1 cellular context compared by ENCODE assay signal in the genomic region with DNA sequence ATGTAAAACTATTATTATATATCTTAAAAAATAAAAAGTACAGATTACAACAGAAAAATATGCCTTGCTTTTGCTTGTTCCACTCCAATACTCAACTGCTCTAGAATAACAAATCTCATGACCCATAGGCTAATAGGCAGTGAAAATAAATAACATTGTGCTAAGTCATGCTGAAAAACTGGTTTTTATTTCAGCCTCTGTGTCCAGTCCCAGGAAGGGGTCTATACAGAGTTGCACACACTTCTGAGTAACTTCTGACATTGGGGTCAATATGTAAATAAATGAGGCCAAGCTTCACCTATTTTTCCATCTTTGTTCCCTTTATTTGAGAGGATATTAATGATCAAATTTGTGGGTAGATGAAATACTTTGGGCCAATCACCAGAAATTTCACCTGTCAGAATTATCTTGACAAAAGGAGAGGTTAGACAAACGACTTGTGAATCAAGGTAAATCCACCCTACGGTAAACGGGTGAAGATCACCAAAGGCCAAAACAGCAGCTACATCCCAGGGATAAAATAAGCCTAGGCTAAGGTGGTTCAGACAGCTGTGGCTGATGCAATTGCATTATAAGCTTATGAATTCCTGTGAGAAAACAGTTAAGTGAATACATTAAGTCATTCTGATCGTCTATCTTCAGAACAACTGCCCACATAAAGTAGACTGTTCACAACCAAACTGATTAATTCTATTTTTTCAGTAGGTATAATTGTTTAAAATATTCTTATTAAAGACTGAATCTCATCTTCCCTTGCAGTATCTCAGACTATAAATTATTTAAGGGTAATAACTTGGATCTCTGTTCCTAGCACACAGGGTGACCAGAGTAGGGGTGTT.
TF ChIP-seq lines count a peak whose summit lies in the region.

No MANE protein-coding gene starts in this region.

TF ChIP-seq in K562, 482 proteins besides CTCF, POLR2A, EP300 and RAD21 (continued from another document and continues in another):
- TF ChIP-seq, protein P1, sequence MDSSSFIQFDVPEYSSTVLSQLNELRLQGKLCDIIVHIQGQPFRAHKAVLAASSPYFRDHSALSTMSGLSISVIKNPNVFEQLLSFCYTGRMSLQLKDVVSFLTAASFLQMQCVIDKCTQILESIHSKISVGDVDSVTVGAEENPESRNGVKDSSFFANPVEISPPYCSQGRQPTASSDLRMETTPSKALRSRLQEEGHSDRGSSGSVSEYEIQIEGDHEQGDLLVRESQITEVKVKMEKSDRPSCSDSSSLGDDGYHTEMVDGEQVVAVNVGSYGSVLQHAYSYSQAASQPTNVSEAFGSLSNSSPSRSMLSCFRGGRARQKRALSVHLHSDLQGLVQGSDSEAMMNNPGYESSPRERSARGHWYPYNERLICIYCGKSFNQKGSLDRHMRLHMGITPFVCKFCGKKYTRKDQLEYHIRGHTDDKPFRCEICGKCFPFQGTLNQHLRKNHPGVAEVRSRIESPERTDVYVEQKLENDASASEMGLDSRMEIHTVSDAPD (CRISPR knock-in tag; IDR thresholded peaks at IDR 0.05), result 0 out of 2 replicates have a peak, but pooled peaks have one; percentile 6
- TF ChIP-seq SP1 (CRISPR knock-in tag; IDR thresholded peaks at IDR 0.05) (peak; percentile 36; the same call in 1 of the 2 replicates), DMBX1 (CRISPR knock-in tag; IDR thresholded peaks at IDR 0.05; ENCODE audit: borderline replicate concordance) (peak; percentile 13; the same call in 1 of the 2 replicates), MTA3 (IDR thresholded peaks at IDR 0.05; ENCODE audit: borderline replicate concordance) (peak; percentile 25; the same call in 1 of the 2 replicates), ZNF197 (CRISPR knock-in tag; IDR thresholded peaks at IDR 0.05; ENCODE audit: low read depth) (peak; percentile 33; the same call in 1 of the 2 replicates), ARNT (IDR thresholded peaks at IDR 0.05) (peak in 1 of 2 experiments; percentile 56; a peak in 1 of 4 replicates), POLR2H (tag; IDR thresholded peaks at IDR 0.05; ENCODE audit: low read depth) (peak; percentile 54), TBP (optimal IDR thresholded peaks at IDR 0.05; ENCODE audit: low read depth, low read length) (peak; percentile 69), HSF4 (CRISPR knock-in tag; IDR thresholded peaks at IDR 0.05; ENCODE audit: borderline replicate concordance) (peak; percentile 35; the same call in 1 of the 2 replicates), JUND (IDR thresholded peaks at IDR 0.05; ENCODE audit: borderline replicate concordance, low read depth, low read length) (peak; percentile 64), JUND (tag; IDR thresholded peaks at IDR 0.05; ENCODE audit: borderline replicate concordance, low read depth, low read length) (peak; percentile 45; the same call in 1 of the 3 replicates), RBFOX2 (IDR thresholded peaks at IDR 0.05; ENCODE audit: low read depth, low read length) (peak; percentile 46; the same call in 1 of the 2 replicates), CEBPB (tag; IDR thresholded peaks at IDR 0.05) (0 out of 2 replicates have a peak, but pooled peaks have one; percentile 7), ZNF589 (CRISPR knock-in tag; IDR thresholded peaks at IDR 0.05; ENCODE audit: low read depth) (peak; percentile 84; the same call in 1 of the 2 replicates), SOX6 (IDR thresholded peaks at IDR 0.05) (peak; percentile 57; the same call in 1 of the 2 replicates), ZNF584 (CRISPR knock-in tag; IDR thresholded peaks at IDR 0.05; ENCODE audit: low read depth) (peak; percentile 92), CXXC5 (CRISPR knock-in tag; IDR thresholded peaks at IDR 0.05) (peak; percentile 42; the same call in 1 of the 2 replicates), FOXM1 (IDR thresholded peaks at IDR 0.05; ENCODE audit: low read depth) (peak; percentile 5; the same call in 1 of the 2 replicates), FOXM1 (CRISPR knock-in tag; IDR thresholded peaks at IDR 0.05; ENCODE audit: low read depth) (no peak), HMGN3 (IDR thresholded peaks at IDR 0.05; ENCODE audit: borderline replicate concordance, extremely low read depth, insufficient read length, low read depth, low read length) (no peak), NCOA1 (IDR thresholded peaks at IDR 0.05; ENCODE audit: low read depth) (0 out of 2 replicates have a peak, but pooled peaks have one; percentile 22), NFE2 (IDR thresholded peaks at IDR 0.05; ENCODE audit: low read depth) (peak; percentile 86), TRIM24 (IDR thresholded peaks at IDR 0.05) (peak in 1 of 2 experiments; percentile 35; a peak in 1 of 4 replicates), ADNP (tag; IDR thresholded peaks at IDR 0.05) (0 out of 2 replicates have a peak, but pooled peaks have one; percentile 43), CTBP1 (IDR thresholded peaks at IDR 0.05; ENCODE audit: borderline replicate concordance) (0 out of 2 replicates have a peak, but pooled peaks have one; percentile 39), ATF7 (IDR thresholded peaks at IDR 0.05) (peak; percentile 85), CBFB (CRISPR knock-in tag; IDR thresholded peaks at IDR 0.05) (no peak), HNRNPK (IDR thresholded peaks at IDR 0.05; ENCODE audit: low read depth, low read length, poor library complexity, severe bottlenecking) (no peak), MAFG (tag; conservative IDR thresholded peaks at IDR 0.05) (peak; percentile 85)
- TF ChIP-seq, protein P2, sequence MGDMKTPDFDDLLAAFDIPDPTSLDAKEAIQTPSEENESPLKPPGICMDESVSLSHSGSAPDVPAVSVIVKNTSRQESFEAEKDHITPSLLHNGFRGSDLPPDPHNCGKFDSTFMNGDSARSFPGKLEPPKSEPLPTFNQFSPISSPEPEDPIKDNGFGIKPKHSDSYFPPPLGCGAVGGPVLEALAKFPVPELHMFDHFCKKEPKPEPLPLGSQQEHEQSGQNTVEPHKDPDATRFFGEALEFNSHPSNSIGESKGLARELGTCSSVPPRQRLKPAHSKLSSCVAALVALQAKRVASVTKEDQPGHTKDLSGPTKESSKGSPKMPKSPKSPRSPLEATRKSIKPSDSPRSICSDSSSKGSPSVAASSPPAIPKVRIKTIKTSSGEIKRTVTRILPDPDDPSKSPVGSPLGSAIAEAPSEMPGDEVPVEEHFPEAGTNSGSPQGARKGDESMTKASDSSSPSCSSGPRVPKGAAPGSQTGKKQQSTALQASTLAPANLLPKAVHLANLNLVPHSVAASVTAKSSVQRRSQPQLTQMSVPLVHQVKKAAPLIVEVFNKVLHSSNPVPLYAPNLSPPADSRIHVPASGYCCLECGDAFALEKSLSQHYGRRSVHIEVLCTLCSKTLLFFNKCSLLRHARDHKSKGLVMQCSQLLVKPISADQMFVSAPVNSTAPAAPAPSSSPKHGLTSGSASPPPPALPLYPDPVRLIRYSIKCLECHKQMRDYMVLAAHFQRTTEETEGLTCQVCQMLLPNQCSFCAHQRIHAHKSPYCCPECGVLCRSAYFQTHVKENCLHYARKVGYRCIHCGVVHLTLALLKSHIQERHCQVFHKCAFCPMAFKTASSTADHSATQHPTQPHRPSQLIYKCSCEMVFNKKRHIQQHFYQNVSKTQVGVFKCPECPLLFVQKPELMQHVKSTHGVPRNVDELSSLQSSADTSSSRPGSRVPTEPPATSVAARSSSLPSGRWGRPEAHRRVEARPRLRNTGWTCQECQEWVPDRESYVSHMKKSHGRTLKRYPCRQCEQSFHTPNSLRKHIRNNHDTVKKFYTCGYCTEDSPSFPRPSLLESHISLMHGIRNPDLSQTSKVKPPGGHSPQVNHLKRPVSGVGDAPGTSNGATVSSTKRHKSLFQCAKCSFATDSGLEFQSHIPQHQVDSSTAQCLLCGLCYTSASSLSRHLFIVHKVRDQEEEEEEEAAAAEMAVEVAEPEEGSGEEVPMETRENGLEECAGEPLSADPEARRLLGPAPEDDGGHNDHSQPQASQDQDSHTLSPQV (IDR thresholded peaks at IDR 0.05), result peak; percentile 67; the same call in 1 of the 2 replicates
- TF ChIP-seq, protein P3, sequence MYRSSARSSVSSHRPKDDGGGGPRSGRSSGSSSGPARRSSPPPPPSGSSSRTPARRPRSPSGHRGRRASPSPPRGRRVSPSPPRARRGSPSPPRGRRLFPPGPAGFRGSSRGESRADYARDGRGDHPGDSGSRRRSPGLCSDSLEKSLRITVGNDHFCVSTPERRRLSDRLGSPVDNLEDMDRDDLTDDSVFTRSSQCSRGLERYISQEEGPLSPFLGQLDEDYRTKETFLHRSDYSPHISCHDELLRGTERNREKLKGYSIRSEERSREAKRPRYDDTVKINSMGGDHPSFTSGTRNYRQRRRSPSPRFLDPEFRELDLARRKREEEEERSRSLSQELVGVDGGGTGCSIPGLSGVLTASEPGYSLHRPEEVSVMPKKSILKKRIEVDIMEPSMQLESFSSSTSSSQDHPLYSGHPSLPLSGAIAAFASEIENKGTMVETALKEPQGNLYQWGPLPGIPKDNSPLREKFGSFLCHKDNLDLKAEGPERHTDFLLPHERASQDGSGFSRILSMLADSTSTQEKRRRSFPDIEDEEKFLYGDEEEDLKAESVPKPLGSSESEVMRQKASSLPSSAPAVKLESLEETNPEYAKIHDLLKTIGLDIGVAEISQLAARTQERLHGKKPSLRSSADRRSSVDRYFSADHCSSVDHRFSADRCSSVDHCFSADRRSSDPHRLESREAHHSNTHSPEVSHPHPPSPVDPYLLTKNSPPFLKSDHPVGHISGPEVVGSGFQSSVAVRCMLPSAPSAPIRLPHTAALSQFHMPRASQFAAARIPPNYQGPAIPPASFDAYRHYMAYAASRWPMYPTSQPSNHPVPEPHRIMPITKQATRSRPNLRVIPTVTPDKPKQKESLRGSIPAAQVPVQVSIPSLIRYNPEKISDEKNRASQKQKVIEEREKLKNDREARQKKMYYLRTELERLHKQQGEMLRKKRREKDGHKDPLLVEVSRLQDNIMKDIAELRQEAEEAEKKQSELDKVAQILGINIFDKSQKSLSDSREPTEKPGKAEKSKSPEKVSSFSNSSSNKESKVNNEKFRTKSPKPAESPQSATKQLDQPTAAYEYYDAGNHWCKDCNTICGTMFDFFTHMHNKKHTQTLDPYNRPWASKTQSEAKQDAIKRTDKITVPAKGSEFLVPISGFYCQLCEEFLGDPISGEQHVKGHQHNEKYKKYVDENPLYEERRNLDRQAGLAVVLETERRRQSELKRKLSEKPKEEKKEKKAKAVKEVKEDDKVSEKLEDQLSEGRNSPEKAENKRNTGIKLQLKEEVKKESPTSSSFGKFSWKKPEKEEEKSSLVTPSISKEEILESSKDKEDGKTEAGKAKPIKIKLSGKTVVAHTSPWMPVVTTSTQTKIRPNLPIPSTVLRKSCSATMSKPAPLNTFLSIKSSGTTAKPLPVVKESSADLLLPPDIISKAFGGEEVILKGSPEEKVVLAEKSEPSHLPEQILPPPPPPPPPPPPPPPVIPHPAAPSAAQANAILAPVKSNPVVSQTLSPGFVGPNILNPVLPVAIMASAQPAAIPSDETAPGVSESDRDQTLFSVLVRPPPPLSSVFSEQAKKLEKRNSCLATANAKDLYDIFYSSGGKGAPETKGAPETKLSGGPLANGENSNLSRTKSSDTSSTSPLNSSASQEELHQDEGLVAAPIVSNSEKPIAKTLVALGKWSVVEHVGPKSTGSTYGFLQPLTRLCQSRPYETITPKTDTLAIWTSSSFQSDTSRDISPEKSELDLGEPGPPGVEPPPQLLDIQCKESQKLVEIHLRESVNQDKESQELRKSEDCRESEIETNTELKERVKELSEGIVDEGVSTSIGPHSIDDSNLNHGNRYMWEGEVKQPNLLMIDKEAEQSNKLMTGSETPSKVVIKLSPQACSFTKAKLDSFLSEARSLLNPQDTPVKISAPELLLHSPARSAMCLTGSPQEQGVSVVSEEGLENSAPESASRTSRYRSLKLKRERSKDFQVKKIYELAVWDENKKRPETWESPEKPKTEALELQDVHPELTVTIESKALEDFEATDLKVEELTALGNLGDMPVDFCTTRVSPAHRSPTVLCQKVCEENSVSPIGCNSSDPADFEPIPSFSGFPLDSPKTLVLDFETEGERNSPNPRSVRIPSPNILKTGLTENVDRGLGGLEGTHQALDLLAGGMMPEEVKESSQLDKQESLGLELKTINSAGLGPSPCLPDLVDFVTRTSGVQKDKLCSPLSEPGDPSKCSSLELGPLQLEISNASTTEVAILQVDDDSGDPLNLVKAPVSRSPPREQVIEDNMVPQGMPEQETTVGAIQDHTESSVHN (IDR thresholded peaks at IDR 0.05; ENCODE audit: borderline replicate concordance in 1 of 2, low read depth in 1 of 2), result peak; percentile 31 to 68; a peak in 1 of 4 replicates
- TF ChIP-seq, protein P4, sequence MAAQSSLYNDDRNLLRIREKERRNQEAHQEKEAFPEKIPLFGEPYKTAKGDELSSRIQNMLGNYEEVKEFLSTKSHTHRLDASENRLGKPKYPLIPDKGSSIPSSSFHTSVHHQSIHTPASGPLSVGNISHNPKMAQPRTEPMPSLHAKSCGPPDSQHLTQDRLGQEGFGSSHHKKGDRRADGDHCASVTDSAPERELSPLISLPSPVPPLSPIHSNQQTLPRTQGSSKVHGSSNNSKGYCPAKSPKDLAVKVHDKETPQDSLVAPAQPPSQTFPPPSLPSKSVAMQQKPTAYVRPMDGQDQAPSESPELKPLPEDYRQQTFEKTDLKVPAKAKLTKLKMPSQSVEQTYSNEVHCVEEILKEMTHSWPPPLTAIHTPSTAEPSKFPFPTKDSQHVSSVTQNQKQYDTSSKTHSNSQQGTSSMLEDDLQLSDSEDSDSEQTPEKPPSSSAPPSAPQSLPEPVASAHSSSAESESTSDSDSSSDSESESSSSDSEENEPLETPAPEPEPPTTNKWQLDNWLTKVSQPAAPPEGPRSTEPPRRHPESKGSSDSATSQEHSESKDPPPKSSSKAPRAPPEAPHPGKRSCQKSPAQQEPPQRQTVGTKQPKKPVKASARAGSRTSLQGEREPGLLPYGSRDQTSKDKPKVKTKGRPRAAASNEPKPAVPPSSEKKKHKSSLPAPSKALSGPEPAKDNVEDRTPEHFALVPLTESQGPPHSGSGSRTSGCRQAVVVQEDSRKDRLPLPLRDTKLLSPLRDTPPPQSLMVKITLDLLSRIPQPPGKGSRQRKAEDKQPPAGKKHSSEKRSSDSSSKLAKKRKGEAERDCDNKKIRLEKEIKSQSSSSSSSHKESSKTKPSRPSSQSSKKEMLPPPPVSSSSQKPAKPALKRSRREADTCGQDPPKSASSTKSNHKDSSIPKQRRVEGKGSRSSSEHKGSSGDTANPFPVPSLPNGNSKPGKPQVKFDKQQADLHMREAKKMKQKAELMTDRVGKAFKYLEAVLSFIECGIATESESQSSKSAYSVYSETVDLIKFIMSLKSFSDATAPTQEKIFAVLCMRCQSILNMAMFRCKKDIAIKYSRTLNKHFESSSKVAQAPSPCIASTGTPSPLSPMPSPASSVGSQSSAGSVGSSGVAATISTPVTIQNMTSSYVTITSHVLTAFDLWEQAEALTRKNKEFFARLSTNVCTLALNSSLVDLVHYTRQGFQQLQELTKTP (IDR thresholded peaks at IDR 0.05; ENCODE audit: low read depth in 1 of 2, partially characterized antibody in 2 of 2), result peak in 1 of 2 experiments; percentile 24
- TF ChIP-seq, protein P5, sequence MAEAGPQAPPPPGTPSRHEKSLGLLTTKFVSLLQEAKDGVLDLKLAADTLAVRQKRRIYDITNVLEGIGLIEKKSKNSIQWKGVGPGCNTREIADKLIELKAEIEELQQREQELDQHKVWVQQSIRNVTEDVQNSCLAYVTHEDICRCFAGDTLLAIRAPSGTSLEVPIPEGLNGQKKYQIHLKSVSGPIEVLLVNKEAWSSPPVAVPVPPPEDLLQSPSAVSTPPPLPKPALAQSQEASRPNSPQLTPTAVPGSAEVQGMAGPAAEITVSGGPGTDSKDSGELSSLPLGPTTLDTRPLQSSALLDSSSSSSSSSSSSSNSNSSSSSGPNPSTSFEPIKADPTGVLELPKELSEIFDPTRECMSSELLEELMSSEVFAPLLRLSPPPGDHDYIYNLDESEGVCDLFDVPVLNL (CRISPR knock-in tag; IDR thresholded peaks at IDR 0.05; ENCODE audit: low read depth), result no peak
- TF ChIP-seq, protein P6, sequence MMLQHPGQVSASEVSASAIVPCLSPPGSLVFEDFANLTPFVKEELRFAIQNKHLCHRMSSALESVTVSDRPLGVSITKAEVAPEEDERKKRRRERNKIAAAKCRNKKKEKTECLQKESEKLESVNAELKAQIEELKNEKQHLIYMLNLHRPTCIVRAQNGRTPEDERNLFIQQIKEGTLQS (IDR thresholded peaks at IDR 0.05), result peak; percentile 93
- TF ChIP-seq, protein P6 (CRISPR knock-in tag; conservative IDR thresholded peaks at IDR 0.05), result no peak
